ENCODE assay signal across 1 cellular context in the genomic region with DNA sequence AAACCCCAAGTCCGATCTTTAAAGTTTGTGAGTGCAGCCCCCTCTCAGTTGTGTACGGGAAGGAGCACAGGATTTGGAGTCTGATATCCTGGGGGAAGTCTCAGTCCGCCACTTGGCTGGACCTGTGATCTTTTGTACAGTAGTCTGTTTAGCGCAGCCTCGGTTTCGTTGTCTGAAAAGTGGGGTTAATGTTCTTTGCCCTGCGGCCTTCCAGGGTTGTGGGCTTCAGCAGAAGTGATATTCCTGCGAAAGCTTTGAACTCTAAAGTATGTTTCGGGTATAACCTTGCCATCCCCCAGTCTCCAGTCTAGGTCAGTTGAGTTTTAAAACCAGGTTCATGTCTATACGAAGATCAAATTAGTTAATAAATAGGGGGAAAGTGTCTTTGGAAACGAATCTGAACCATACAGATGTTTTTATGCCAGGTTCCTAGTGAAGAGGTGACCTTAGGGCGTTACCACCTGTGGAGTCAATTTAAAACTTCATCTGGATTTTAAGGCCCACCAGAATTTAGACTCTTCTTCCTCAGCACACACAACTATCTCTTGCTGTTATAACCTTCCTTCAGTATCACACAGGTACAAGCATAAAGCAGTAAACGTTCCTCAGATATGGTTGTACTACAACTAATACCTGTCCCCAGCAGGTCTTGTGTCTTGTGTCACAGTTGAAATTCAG.
TF ChIP-seq lines count a peak whose summit lies in the region.

No MANE protein-coding gene starts in this region.

TF ChIP-seq in GM23338, 12 proteins besides CTCF, POLR2A, EP300 and RAD21 (continued from another document):
- TF ChIP-seq, protein P1, sequence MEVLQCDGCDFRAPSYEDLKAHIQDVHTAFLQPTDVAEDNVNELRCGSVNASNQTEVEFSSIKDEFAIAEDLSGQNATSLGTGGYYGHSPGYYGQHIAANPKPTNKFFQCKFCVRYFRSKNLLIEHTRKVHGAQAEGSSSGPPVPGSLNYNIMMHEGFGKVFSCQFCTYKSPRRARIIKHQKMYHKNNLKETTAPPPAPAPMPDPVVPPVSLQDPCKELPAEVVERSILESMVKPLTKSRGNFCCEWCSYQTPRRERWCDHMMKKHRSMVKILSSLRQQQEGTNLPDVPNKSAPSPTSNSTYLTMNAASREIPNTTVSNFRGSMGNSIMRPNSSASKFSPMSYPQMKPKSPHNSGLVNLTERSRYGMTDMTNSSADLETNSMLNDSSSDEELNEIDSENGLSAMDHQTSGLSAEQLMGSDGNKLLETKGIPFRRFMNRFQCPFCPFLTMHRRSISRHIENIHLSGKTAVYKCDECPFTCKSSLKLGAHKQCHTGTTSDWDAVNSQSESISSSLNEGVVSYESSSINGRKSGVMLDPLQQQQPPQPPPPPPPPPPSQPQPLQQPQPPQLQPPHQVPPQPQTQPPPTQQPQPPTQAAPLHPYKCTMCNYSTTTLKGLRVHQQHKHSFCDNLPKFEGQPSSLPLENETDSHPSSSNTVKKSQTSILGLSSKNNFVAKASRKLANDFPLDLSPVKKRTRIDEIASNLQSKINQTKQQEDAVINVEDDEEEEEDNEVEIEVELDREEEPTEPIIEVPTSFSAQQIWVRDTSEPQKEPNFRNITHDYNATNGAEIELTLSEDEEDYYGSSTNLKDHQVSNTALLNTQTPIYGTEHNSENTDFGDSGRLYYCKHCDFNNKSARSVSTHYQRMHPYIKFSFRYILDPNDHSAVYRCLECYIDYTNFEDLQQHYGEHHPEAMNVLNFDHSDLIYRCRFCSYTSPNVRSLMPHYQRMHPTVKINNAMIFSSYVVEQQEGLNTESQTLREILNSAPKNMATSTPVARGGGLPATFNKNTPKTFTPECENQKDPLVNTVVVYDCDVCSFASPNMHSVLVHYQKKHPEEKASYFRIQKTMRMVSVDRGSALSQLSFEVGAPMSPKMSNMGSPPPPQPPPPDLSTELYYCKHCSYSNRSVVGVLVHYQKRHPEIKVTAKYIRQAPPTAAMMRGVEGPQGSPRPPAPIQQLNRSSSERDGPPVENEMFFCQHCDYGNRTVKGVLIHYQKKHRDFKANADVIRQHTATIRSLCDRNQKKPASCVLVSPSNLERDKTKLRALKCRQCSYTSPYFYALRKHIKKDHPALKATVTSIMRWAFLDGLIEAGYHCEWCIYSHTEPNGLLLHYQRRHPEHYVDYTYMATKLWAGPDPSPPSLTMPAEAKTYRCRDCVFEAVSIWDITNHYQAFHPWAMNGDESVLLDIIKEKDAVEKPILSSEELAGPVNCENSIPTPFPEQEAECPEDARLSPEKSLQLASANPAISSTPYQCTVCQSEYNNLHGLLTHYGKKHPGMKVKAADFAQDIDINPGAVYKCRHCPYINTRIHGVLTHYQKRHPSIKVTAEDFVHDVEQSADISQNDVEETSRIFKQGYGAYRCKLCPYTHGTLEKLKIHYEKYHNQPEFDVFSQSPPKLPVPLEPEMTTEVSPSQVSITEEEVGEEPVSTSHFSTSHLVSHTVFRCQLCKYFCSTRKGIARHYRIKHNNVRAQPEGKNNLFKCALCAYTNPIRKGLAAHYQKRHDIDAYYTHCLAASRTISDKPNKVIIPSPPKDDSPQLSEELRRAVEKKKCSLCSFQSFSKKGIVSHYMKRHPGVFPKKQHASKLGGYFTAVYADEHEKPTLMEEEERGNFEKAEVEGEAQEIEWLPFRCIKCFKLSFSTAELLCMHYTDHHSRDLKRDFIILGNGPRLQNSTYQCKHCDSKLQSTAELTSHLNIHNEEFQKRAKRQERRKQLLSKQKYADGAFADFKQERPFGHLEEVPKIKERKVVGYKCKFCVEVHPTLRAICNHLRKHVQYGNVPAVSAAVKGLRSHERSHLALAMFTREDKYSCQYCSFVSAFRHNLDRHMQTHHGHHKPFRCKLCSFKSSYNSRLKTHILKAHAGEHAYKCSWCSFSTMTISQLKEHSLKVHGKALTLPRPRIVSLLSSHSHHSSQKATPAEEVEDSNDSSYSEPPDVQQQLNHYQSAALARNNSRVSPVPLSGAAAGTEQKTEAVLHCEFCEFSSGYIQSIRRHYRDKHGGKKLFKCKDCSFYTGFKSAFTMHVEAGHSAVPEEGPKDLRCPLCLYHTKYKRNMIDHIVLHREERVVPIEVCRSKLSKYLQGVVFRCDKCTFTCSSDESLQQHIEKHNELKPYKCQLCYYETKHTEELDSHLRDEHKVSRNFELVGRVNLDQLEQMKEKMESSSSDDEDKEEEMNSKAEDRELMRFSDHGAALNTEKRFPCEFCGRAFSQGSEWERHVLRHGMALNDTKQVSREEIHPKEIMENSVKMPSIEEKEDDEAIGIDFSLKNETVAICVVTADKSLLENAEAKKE (CRISPR knock-in tag; IDR thresholded peaks at IDR 0.05): no peak
- no peak for TF ChIP-seq POLR2AphosphoS5 (IDR thresholded peaks at IDR 0.05; ENCODE audit: low read depth)
- TF ChIP-seq, protein P2, sequence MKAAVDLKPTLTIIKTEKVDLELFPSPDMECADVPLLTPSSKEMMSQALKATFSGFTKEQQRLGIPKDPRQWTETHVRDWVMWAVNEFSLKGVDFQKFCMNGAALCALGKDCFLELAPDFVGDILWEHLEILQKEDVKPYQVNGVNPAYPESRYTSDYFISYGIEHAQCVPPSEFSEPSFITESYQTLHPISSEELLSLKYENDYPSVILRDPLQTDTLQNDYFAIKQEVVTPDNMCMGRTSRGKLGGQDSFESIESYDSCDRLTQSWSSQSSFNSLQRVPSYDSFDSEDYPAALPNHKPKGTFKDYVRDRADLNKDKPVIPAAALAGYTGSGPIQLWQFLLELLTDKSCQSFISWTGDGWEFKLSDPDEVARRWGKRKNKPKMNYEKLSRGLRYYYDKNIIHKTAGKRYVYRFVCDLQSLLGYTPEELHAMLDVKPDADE (IDR thresholded peaks at IDR 0.05): no peak
